In the genomic region with DNA sequence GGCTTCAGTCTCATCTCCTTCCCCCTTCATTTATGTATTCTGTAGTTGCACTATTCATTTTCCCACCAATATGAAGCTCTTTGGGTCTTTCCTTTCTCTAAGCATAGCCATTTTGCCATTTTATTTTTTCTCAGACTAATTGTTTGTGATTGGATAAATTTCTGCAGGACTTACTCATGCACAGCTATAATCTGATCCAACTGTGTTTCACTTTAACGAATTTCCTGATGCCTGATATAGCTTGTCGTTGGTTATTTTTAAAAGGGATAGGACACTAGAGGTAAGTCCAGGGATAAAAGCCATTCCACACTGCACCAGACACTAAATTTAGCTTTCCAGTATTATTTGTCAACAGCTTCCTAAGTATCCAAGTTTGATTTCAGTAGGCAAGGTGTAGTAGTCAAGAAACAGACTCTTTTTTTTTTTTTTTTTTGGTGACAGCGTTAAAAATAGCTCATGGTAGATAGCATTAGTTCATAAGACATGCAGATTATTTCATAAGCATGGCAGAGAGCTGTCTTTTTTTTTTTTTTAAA, we compare ENCODE assay signal across 30 cellular contexts. TPM values are rescaled to one million over a fixed set of nuclear protein-coding genes. Genes with fewer than 3 reads are reported as not detected.
DNase-seq lines count a peak whose midpoint lies in the region; ATAC-seq and TF ChIP-seq lines count a peak whose summit lies in the region.
"Had no signal": no experiment of that assay in that cellular context is flagged by ENCODE, and none has a peak within 500 bp of the region (broad histone marks: within the 10 kb centered on the region; RNA-seq: fewer than 3 reads in every experiment).

No MANE protein-coding gene starts in this region.

- H3K9ac ChIP-seq in adipocyte (ENCODE audit: low read length) (no peak overlapping the region), skeletal muscle tissue (ENCODE audit: low read depth in 1 of 3, low read length in 3 of 3) (peak overlapping the region in 2 of 3 donors; percentile 47 to 51)

- H3K4me1 ChIP-seq in right atrium auricular region (peaks cover 0 to 18% of the 10 kb centered on the region in 2 donors), adipocyte (ENCODE audit: control insufficient read depth, insufficient read depth, low read length) (no peaks in the 10 kb centered on the region), left ventricle myocardium inferior (peaks cover 73% of the 10 kb centered on the region), skeletal muscle tissue (ENCODE audit: control insufficient read depth in 3 of 3, insufficient read depth in 3 of 3, low read length in 3 of 3) (peaks cover 26 to 59% (median 39%) of the 10 kb centered on the region in 3 donors), left lung (no peaks in the 10 kb centered on the region), aorta (ENCODE audit: control insufficient read depth in 1 of 2, insufficient read depth in 2 of 2, low read length in 2 of 2) (no peaks in the 10 kb centered on the region)

- H3K27ac ChIP-seq in right atrium auricular region (peak overlapping the region in 1 of 2 donors; percentile 69), left ventricle myocardium inferior (replicated peaks) (peak overlapping the region; percentile 85), skeletal muscle tissue (ENCODE audit: low read depth, low read length) (peak overlapping the region; percentile 79), left lung (no peak overlapping the region), aorta (ENCODE audit: low read depth in 1 of 2, low read length in 2 of 2) (no peak overlapping the region)
- H3K27ac ChIP-seq: C4-2B, HL-60, SK-N-MC had no signal

- no peaks in the 10 kb centered on the region for H3K36me3 ChIP-seq in right atrium auricular region
- H3K36me3 ChIP-seq in adipocyte (ENCODE audit: control insufficient read depth, insufficient read depth, low read length, severe bottlenecking), result no peaks in the 10 kb centered on the region
- H3K36me3 ChIP-seq in left ventricle myocardium inferior, result no peaks in the 10 kb centered on the region
- no peaks in the 10 kb centered on the region for H3K36me3 ChIP-seq in skeletal muscle tissue (ENCODE audit: control insufficient read depth in 3 of 3, insufficient read depth in 3 of 3, low read length in 3 of 3)
- H3K36me3 ChIP-seq in left lung, result no peaks in the 10 kb centered on the region
- H3K36me3 ChIP-seq in aorta (ENCODE audit: control insufficient read depth in 1 of 2, insufficient read depth in 2 of 2, low read length in 1 of 2), result no peaks in the 10 kb centered on the region

- ATAC-seq in Right ventricle myocardium superior (ENCODE audit: poor library complexity), result peak; percentile 80
- ATAC-seq in left lung, result no peak
- ATAC-seq in aorta (ENCODE audit: low FRiP score), result no peak
- ATAC-seq: CD8-positive, alpha-beta T cell; HCT116 had no signal

- H3K9me3 ChIP-seq in right atrium auricular region, result no peaks in the 10 kb centered on the region
- H3K9me3 ChIP-seq in adipocyte (ENCODE audit: control insufficient read depth, low read length), result peaks cover 4% of the 10 kb centered on the region
- H3K9me3 ChIP-seq in left ventricle myocardium inferior (replicated peaks), result no peaks in the 10 kb centered on the region
- H3K9me3 ChIP-seq in skeletal muscle tissue (ENCODE audit: control insufficient read depth in 3 of 3, low read length in 3 of 3), result no peaks in the 10 kb centered on the region
- no peaks in the 10 kb centered on the region for H3K9me3 ChIP-seq in left lung
- H3K9me3 ChIP-seq in aorta (ENCODE audit: control insufficient read depth, low read length), result no peaks in the 10 kb centered on the region
- H3K9me3 ChIP-seq: Caco-2 had no signal

- DNase-seq in Right ventricle myocardium superior, result no peak
- no peak for DNase-seq in right atrium auricular region (ENCODE audit: low spot score)
- DNase-seq in adipocyte (ENCODE audit: low read depth), result peak; percentile 46
- DNase-seq in left ventricle myocardium inferior, result no peak
- DNase-seq in left lung, result no peak
- no peak for DNase-seq in aorta
- DNase-seq in GM20000 (ENCODE audit: low spot score), result no peak
- DNase-seq: 8988T; ACHN; AML-193; Caco-2; CD8-positive, alpha-beta T cell; DMS 273 treated with DMSO at 0.1 percent for 48 hours; DMS79; GF-D8; NCI-H1048; NCI-H1417; NCI-H1694; NCI-H2029 treated with DMSO at 0.1 percent for 48 hours; NCI-H446 treated with DMSO at 0.1 percent for 48 hours; NCI-H526 treated with DMSO at 0.1 percent for 48 hours; RPMI8226; SHP77 treated with DMSO at 0.1 percent for 48 hours had no signal

- H3K4me3 ChIP-seq in right atrium auricular region (no peak overlapping the region), adipocyte (ENCODE audit: low read length) (no peak overlapping the region), left ventricle myocardium inferior (no peak overlapping the region), skeletal muscle tissue (ENCODE audit: low read length in 3 of 3) (peak overlapping the region; percentile 46 to 54 (median 49)), left lung (no peak overlapping the region), aorta (ENCODE audit: low read length in 2 of 2) (no peak overlapping the region)
- H3K4me3 ChIP-seq: SK-N-MC had no signal

- TF ChIP-seq CTCF in right atrium auricular region (IDR thresholded peaks at IDR 0.05) (no peak), left ventricle myocardium inferior (IDR thresholded peaks at IDR 0.05; ENCODE audit: borderline replicate concordance) (no peak), left lung (IDR thresholded peaks at IDR 0.05) (no peak), GM20000 (IDR thresholded peaks at IDR 0.05; ENCODE audit: extremely low read depth, missing control alignments) (no peak)

- 47 to 67% methylated on average over 3 of the region's 3 CpGs for WGBS in aorta, 2 donors

- no peaks in the 10 kb centered on the region for H3K27me3 ChIP-seq in right atrium auricular region
- peaks cover 48% of the 10 kb centered on the region for H3K27me3 ChIP-seq in adipocyte (replicated peaks; ENCODE audit: control insufficient read depth, insufficient read depth, low read length)
- H3K27me3 ChIP-seq in left ventricle myocardium inferior (ENCODE audit: low read depth), result peaks cover 15% of the 10 kb centered on the region
- H3K27me3 ChIP-seq in skeletal muscle tissue (ENCODE audit: control insufficient read depth in 3 of 3, insufficient read depth in 3 of 3, low read length in 3 of 3), result no peaks in the 10 kb centered on the region
- H3K27me3 ChIP-seq in left lung, result peaks cover 0 to 10% of the 10 kb centered on the region in 2 donors
- H3K27me3 ChIP-seq in aorta (ENCODE audit: control insufficient read depth in 1 of 2, insufficient read depth in 2 of 2, low read length in 1 of 2), result peaks cover 0 to 4% of the 10 kb centered on the region in 2 donors

- intact Hi-C loops in Right ventricle myocardium superior (cut with DNase I), result no loop called here
- intact Hi-C loops in left ventricle myocardium inferior (cut with micrococcal nuclease), result no loop called here
- intact Hi-C loops in left lung (cut with DNase I), result no loop called here
- intact Hi-C loops in aorta (cut with DNase I), result no loop called here

RNA-seq across cellular contexts. Expression of a gene that starts 17.4 kb away (rescaled TPM):
- total RNA-seq in Right ventricle myocardium superior (4.5 TPM), right atrium auricular region (1 to 10 TPM; 1.9 to 7.6 TPM), left ventricle myocardium inferior (11.3 TPM), skeletal muscle tissue (3.1 TPM), left lung (not detected), aorta (not detected)
- polyA plus RNA-seq in aorta, result not detected
- total RNA-seq: Caco-2; CD8-positive, alpha-beta T cell; H4 had no signal
- polyA plus RNA-seq: IgD-negative memory B cell had no signal

Comparison
In these comparisons a context has a peak if more than half of its experiments do, and no peak if none do; other contexts are left out.
1. H3K27ac ChIP-seq: peak in left ventricle myocardium inferior (single experiment) and skeletal muscle tissue (single experiment); none in left lung (0 of 2) and aorta (0 of 2).
2. H3K4me3 ChIP-seq: peak in skeletal muscle tissue (3 of 3); none in right atrium auricular region (0 of 2), adipocyte (single experiment), left ventricle myocardium inferior (single experiment), left lung (0 of 2) and aorta (0 of 2).